1 cellular context compared by ENCODE assay signal in the genomic region with DNA sequence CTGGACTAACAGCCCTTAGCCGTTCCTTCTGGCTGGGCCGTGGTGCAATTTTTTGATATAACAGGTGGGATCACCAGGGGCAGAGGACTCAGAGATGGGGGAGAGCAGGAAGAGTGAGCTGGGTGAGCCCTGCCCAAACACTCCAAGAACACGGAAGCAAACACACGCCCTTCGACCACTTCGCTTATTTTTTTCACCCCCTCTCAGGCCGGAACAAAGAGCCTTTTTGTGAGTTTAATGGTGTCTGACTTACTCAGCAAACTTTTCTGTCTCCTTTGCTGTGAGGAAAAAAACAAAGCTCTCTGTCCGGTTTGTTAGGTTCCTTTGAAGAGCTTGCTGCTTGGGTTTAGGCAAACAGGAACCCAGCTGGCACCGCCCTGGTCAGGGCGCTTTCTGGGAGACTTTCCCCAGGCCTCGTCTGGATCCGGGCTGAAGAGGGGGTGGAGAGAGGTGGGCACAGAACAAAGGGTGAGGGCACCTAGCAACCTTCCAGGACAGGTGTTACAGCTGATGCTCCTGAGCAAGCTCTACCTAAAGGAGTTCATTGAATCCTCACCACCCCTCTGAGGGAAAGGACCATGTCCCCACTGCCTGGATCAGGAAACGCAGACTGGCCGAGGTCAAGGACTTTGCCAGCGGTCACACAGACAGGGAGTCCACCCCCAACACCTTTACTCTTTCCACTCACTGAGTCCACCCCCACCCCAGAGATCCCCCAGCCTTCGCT.
TF ChIP-seq lines count a peak whose summit lies in the region.

No MANE protein-coding gene starts in this region.

TF ChIP-seq in HepG2, 621 proteins besides CTCF, POLR2A, EP300 and RAD21 (continued from another document and continues in another):
- TF ChIP-seq, protein P1, sequence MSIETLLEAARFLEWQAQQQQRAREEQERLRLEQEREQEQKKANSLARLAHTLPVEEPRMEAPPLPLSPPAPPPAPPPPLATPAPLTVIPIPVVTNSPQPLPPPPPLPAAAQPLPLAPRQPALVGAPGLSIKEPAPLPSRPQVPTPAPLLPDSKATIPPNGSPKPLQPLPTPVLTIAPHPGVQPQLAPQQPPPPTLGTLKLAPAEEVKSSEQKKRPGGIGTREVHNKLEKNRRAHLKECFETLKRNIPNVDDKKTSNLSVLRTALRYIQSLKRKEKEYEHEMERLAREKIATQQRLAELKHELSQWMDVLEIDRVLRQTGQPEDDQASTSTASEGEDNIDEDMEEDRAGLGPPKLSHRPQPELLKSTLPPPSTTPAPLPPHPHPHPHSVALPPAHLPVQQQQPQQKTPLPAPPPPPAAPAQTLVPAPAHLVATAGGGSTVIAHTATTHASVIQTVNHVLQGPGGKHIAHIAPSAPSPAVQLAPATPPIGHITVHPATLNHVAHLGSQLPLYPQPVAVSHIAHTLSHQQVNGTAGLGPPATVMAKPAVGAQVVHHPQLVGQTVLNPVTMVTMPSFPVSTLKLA (IDR thresholded peaks at IDR 0.05), result no peak
- TF ChIP-seq AGO2 (optimal IDR thresholded peaks at IDR 0.05; ENCODE audit: low read depth, low read length) (peak; percentile 24), MED13 (CRISPR knock-in tag; IDR thresholded peaks at IDR 0.05) (no peak), ZNF292 (CRISPR knock-in tag; IDR thresholded peaks at IDR 0.05; ENCODE audit: borderline replicate concordance, low read depth) (no peak; the same call in 1 of the 2 replicates), HNF4A (CRISPR knock-in tag; IDR thresholded peaks at IDR 0.05) (no peak; the same call in 1 of the 2 replicates), GFI1 (CRISPR knock-in tag; IDR thresholded peaks at IDR 0.05; ENCODE audit: borderline replicate concordance) (0 out of 2 replicates have a peak, but pooled peaks have one; percentile 17), ZSCAN31 (CRISPR knock-in tag; IDR thresholded peaks at IDR 0.05; ENCODE audit: low read depth) (peak; percentile 34; the same call in 1 of the 2 replicates), RFXAP (CRISPR knock-in tag; IDR thresholded peaks at IDR 0.05; ENCODE audit: borderline replicate concordance) (no peak), MEF2D (CRISPR knock-in tag; IDR thresholded peaks at IDR 0.05) (no peak), ZNF431 (CRISPR knock-in tag; IDR thresholded peaks at IDR 0.05; ENCODE audit: borderline replicate concordance, low read depth) (no peak), SIX1 (CRISPR knock-in tag; IDR thresholded peaks at IDR 0.05; ENCODE audit: borderline replicate concordance) (no peak), SCMH1 (CRISPR knock-in tag; IDR thresholded peaks at IDR 0.05; ENCODE audit: borderline replicate concordance) (no peak), HIVEP1 (CRISPR knock-in tag; IDR thresholded peaks at IDR 0.05) (no peak), FOSL1 (CRISPR knock-in tag; IDR thresholded peaks at IDR 0.05; ENCODE audit: borderline replicate concordance) (no peak), KDM4B (CRISPR knock-in tag; IDR thresholded peaks at IDR 0.05) (peak; percentile 16; the same call in 1 of the 2 replicates), ZNF441 (CRISPR knock-in tag; IDR thresholded peaks at IDR 0.05; ENCODE audit: borderline replicate concordance) (no peak), KLF15 (CRISPR knock-in tag; IDR thresholded peaks at IDR 0.05; ENCODE audit: borderline replicate concordance) (no peak), ZNF883 (CRISPR knock-in tag; IDR thresholded peaks at IDR 0.05; ENCODE audit: not compliant biosample characterization) (no peak), ZNF850 (CRISPR knock-in tag; conservative IDR thresholded peaks at IDR 0.05) (no peak), ZNF354B (CRISPR knock-in tag; IDR thresholded peaks at IDR 0.05) (no peak), NFIB (CRISPR knock-in tag; IDR thresholded peaks at IDR 0.05; ENCODE audit: borderline replicate concordance) (no peak), SP5 (CRISPR knock-in tag; IDR thresholded peaks at IDR 0.05; ENCODE audit: borderline replicate concordance, low read depth) (peak; percentile 56), ZNF547 (CRISPR knock-in tag; IDR thresholded peaks at IDR 0.05) (no peak), NCOR1 (IDR thresholded peaks at IDR 0.05; ENCODE audit: borderline replicate concordance, low read length) (no peak; the same call in 1 of the 2 replicates), YEATS4 (CRISPR knock-in tag; IDR thresholded peaks at IDR 0.05; ENCODE audit: borderline replicate concordance) (peak; percentile 40), ZMYM3 (CRISPR knock-in tag; IDR thresholded peaks at IDR 0.05) (no peak; the same call in 1 of the 2 replicates), ZNF790 (CRISPR knock-in tag; IDR thresholded peaks at IDR 0.05; ENCODE audit: borderline replicate concordance) (no peak), NR2F6 (IDR thresholded peaks at IDR 0.05) (peak; percentile 80), NR2F6 (CRISPR knock-in tag; IDR thresholded peaks at IDR 0.05) (peak; percentile 72), PCBP1 (IDR thresholded peaks at IDR 0.05; ENCODE audit: borderline replicate concordance, low read depth, low read length) (no peak), PRMT3 (CRISPR knock-in tag; IDR thresholded peaks at IDR 0.05; ENCODE audit: borderline replicate concordance, low read depth) (no peak), MEIS1 (CRISPR knock-in tag; IDR thresholded peaks at IDR 0.05; ENCODE audit: borderline replicate concordance) (no peak; the same call in 1 of the 2 replicates), ZNF572 (CRISPR knock-in tag; IDR thresholded peaks at IDR 0.05) (peak; percentile 46; the same call in 1 of the 2 replicates), CBX5 (CRISPR knock-in tag; IDR thresholded peaks at IDR 0.05; ENCODE audit: borderline replicate concordance) (no peak; the same call in 1 of the 2 replicates), ZNF121 (CRISPR knock-in tag; IDR thresholded peaks at IDR 0.05) (no peak), DMAP1 (CRISPR knock-in tag; IDR thresholded peaks at IDR 0.05) (peak; percentile 39; the same call in 1 of the 2 replicates), FOXO1 (CRISPR knock-in tag; IDR thresholded peaks at IDR 0.05) (no peak), TEAD2 (CRISPR knock-in tag; IDR thresholded peaks at IDR 0.05) (no peak)
- TF ChIP-seq, protein P2, sequence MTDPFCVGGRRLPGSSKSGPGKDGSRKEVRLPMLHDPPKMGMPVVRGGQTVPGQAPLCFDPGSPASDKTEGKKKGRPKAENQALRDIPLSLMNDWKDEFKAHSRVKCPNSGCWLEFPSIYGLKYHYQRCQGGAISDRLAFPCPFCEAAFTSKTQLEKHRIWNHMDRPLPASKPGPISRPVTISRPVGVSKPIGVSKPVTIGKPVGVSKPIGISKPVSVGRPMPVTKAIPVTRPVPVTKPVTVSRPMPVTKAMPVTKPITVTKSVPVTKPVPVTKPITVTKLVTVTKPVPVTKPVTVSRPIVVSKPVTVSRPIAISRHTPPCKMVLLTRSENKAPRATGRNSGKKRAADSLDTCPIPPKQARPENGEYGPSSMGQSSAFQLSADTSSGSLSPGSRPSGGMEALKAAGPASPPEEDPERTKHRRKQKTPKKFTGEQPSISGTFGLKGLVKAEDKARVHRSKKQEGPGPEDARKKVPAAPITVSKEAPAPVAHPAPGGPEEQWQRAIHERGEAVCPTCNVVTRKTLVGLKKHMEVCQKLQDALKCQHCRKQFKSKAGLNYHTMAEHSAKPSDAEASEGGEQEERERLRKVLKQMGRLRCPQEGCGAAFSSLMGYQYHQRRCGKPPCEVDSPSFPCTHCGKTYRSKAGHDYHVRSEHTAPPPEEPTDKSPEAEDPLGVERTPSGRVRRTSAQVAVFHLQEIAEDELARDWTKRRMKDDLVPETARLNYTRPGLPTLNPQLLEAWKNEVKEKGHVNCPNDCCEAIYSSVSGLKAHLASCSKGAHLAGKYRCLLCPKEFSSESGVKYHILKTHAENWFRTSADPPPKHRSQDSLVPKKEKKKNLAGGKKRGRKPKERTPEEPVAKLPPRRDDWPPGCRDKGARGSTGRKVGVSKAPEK (CRISPR knock-in tag; IDR thresholded peaks at IDR 0.05; ENCODE audit: borderline replicate concordance), result no peak
- TF ChIP-seq, protein P3, sequence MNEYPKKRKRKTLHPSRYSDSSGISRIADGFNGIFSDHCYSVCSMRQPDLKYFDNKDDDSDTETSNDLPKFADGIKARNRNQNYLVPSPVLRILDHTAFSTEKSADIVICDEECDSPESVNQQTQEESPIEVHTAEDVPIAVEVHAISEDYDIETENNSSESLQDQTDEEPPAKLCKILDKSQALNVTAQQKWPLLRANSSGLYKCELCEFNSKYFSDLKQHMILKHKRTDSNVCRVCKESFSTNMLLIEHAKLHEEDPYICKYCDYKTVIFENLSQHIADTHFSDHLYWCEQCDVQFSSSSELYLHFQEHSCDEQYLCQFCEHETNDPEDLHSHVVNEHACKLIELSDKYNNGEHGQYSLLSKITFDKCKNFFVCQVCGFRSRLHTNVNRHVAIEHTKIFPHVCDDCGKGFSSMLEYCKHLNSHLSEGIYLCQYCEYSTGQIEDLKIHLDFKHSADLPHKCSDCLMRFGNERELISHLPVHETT (CRISPR knock-in tag; conservative IDR thresholded peaks at IDR 0.05), result no peak
- TF ChIP-seq, protein P4, sequence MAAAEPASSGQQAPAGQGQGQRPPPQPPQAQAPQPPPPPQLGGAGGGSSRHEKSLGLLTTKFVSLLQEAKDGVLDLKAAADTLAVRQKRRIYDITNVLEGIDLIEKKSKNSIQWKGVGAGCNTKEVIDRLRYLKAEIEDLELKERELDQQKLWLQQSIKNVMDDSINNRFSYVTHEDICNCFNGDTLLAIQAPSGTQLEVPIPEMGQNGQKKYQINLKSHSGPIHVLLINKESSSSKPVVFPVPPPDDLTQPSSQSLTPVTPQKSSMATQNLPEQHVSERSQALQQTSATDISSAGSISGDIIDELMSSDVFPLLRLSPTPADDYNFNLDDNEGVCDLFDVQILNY (CRISPR knock-in tag; conservative IDR thresholded peaks at IDR 0.05), result no peak
- TF ChIP-seq, protein P5, sequence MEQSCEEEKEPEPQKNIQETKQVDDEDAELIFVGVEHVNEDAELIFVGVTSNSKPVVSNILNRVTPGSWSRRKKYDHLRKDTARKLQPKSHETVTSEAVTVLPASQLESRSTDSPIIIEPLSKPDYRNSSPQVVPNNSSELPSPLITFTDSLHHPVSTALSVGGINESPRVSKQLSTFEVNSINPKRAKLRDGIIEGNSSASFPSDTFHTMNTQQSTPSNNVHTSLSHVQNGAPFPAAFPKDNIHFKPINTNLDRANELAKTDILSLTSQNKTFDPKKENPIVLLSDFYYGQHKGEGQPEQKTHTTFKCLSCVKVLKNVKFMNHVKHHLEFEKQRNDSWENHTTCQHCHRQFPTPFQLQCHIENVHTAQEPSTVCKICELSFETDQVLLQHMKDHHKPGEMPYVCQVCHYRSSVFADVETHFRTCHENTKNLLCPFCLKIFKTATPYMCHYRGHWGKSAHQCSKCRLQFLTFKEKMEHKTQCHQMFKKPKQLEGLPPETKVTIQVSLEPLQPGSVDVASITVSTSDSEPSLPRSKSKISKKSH (CRISPR knock-in tag; IDR thresholded peaks at IDR 0.05; ENCODE audit: borderline replicate concordance), result 0 out of 2 replicates have a peak, but pooled peaks have one; percentile 45
- TF ChIP-seq, protein P6, sequence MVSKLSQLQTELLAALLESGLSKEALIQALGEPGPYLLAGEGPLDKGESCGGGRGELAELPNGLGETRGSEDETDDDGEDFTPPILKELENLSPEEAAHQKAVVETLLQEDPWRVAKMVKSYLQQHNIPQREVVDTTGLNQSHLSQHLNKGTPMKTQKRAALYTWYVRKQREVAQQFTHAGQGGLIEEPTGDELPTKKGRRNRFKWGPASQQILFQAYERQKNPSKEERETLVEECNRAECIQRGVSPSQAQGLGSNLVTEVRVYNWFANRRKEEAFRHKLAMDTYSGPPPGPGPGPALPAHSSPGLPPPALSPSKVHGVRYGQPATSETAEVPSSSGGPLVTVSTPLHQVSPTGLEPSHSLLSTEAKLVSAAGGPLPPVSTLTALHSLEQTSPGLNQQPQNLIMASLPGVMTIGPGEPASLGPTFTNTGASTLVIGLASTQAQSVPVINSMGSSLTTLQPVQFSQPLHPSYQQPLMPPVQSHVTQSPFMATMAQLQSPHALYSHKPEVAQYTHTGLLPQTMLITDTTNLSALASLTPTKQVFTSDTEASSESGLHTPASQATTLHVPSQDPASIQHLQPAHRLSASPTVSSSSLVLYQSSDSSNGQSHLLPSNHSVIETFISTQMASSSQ (IDR thresholded peaks at IDR 0.05; ENCODE audit: low read depth), result peak; percentile 18; the same call in 1 of the 2 replicates
- TF ChIP-seq, protein P6 (CRISPR knock-in tag; IDR thresholded peaks at IDR 0.05; ENCODE audit: borderline replicate concordance), result no peak; the same call in 1 of the 2 replicates
- TF ChIP-seq, protein P7, sequence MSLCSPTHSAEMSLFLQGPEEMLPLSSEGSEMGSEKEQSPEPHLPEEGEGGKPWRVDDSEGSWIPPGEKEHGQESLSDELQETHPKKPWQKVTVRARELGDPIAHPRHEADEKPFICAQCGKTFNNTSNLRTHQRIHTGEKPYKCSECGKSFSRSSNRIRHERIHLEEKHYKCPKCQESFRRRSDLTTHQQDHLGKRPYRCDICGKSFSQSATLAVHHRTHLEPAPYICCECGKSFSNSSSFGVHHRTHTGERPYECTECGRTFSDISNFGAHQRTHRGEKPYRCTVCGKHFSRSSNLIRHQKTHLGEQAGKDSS (CRISPR knock-in tag; IDR thresholded peaks at IDR 0.05; ENCODE audit: borderline replicate concordance, low read depth), result peak; percentile 72; the same call in 1 of the 2 replicates
- TF ChIP-seq, protein P8, sequence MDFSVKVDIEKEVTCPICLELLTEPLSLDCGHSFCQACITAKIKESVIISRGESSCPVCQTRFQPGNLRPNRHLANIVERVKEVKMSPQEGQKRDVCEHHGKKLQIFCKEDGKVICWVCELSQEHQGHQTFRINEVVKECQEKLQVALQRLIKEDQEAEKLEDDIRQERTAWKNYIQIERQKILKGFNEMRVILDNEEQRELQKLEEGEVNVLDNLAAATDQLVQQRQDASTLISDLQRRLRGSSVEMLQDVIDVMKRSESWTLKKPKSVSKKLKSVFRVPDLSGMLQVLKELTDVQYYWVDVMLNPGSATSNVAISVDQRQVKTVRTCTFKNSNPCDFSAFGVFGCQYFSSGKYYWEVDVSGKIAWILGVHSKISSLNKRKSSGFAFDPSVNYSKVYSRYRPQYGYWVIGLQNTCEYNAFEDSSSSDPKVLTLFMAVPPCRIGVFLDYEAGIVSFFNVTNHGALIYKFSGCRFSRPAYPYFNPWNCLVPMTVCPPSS (IDR thresholded peaks at IDR 0.05), result no peak
